In the genomic region with DNA sequence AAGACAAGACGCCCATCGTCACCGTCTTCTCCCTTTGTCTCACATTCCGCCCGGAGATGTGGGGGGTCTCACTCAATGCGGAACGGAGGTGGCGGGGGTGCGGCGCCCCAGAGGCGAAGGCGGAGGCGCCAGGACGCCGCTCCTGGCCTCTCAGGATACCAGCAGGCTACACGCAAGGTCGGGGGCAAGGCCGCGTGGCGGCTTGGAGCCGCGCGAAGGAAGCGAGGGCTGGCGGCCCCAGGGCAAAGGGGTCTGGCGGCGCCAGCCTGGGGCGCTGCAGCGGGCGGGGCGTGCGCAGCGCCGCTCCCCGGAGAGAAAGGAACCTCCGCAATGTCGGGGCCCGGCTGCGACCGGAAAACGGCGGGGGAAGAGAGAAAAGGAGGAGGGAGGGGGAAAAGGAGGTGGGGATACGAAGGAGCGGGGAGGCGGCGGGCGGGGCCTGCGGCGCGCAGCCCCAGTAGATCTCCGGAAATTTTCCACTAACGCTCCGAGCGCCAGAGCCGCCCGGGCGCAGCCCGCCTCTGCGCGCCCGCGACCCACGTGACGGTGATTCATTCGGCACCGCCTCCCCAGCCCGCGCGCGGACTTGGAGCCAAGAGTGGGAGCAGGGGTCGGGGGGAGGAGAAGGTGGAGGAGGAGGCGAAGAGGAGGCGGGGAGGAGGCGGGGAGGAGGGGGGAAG, we compare ENCODE assay signal across 1 cellular context.
TF ChIP-seq lines count a peak whose summit lies in the region.

No MANE protein-coding gene starts in this region.

TF ChIP-seq in HepG2, 621 proteins besides CTCF, POLR2A, EP300 and RAD21 (continued from another document and continues in another):
- TF ChIP-seq, protein P1, sequence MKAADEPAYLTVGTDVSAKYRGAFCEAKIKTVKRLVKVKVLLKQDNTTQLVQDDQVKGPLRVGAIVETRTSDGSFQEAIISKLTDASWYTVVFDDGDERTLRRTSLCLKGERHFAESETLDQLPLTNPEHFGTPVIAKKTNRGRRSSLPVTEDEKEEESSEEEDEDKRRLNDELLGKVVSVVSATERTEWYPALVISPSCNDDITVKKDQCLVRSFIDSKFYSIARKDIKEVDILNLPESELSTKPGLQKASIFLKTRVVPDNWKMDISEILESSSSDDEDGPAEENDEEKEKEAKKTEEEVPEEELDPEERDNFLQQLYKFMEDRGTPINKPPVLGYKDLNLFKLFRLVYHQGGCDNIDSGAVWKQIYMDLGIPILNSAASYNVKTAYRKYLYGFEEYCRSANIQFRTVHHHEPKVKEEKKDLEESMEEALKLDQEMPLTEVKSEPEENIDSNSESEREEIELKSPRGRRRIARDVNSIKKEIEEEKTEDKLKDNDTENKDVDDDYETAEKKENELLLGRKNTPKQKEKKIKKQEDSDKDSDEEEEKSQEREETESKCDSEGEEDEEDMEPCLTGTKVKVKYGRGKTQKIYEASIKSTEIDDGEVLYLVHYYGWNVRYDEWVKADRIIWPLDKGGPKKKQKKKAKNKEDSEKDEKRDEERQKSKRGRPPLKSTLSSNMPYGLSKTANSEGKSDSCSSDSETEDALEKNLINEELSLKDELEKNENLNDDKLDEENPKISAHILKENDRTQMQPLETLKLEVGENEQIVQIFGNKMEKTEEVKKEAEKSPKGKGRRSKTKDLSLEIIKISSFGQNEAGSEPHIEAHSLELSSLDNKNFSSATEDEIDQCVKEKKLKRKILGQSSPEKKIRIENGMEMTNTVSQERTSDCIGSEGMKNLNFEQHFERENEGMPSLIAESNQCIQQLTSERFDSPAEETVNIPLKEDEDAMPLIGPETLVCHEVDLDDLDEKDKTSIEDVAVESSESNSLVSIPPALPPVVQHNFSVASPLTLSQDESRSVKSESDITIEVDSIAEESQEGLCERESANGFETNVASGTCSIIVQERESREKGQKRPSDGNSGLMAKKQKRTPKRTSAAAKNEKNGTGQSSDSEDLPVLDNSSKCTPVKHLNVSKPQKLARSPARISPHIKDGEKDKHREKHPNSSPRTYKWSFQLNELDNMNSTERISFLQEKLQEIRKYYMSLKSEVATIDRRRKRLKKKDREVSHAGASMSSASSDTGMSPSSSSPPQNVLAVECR (CRISPR knock-in tag; IDR thresholded peaks at IDR 0.05; ENCODE audit: borderline replicate concordance), result peak; percentile 49; the same call in 1 of the 2 replicates
- TF ChIP-seq, protein P2, sequence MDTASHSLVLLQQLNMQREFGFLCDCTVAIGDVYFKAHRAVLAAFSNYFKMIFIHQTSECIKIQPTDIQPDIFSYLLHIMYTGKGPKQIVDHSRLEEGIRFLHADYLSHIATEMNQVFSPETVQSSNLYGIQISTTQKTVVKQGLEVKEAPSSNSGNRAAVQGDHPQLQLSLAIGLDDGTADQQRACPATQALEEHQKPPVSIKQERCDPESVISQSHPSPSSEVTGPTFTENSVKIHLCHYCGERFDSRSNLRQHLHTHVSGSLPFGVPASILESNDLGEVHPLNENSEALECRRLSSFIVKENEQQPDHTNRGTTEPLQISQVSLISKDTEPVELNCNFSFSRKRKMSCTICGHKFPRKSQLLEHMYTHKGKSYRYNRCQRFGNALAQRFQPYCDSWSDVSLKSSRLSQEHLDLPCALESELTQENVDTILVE (CRISPR knock-in tag; IDR thresholded peaks at IDR 0.05), result peak; percentile 19; the same call in 1 of the 2 replicates
- TF ChIP-seq SOX6 (IDR thresholded peaks at IDR 0.05) (no peak), SOX6 (CRISPR knock-in tag; IDR thresholded peaks at IDR 0.05) (peak; percentile 83), ELF4 (CRISPR knock-in tag; IDR thresholded peaks at IDR 0.05; ENCODE audit: borderline replicate concordance) (no peak), ZNF652 (CRISPR knock-in tag; IDR thresholded peaks at IDR 0.05; ENCODE audit: borderline replicate concordance, low read depth) (no peak), KDM5A (IDR thresholded peaks at IDR 0.05; ENCODE audit: borderline replicate concordance, low read length) (no peak; the same call in 1 of the 2 replicates), FOSL1 (CRISPR knock-in tag; IDR thresholded peaks at IDR 0.05; ENCODE audit: borderline replicate concordance) (0 out of 2 replicates have a peak, but pooled peaks have one; percentile 39), KLF12 (CRISPR knock-in tag; IDR thresholded peaks at IDR 0.05; ENCODE audit: borderline replicate concordance) (0 out of 2 replicates have a peak, but pooled peaks have one; percentile 41), NFIB (CRISPR knock-in tag; IDR thresholded peaks at IDR 0.05; ENCODE audit: borderline replicate concordance) (no peak), ZNF660 (CRISPR knock-in tag; IDR thresholded peaks at IDR 0.05; ENCODE audit: borderline replicate concordance, low read depth) (no peak), CAMTA2 (CRISPR knock-in tag; IDR thresholded peaks at IDR 0.05; ENCODE audit: borderline replicate concordance) (0 out of 2 replicates have a peak, but pooled peaks have one; percentile 45), SMAD3 (CRISPR knock-in tag; IDR thresholded peaks at IDR 0.05) (no peak), ATF1 (CRISPR knock-in tag; IDR thresholded peaks at IDR 0.05) (no peak), SYNCRIP (IDR thresholded peaks at IDR 0.05; ENCODE audit: insufficient read depth, low read depth, low read length) (no peak), ZNF761 (CRISPR knock-in tag; conservative IDR thresholded peaks at IDR 0.05) (no peak), SOX5 (CRISPR knock-in tag; IDR thresholded peaks at IDR 0.05; ENCODE audit: borderline replicate concordance) (peak; percentile 59; the same call in 1 of the 2 replicates), JUND (CRISPR knock-in tag; IDR thresholded peaks at IDR 0.05) (peak; percentile 73), ZNF746 (CRISPR knock-in tag; IDR thresholded peaks at IDR 0.05) (peak; percentile 70; the same call in 1 of the 2 replicates), YY1 (IDR thresholded peaks at IDR 0.05; ENCODE audit: insufficient read depth, insufficient replicate concordance, low read depth, low read length) (peak; percentile 72), SNAI1 (CRISPR knock-in tag; IDR thresholded peaks at IDR 0.05; ENCODE audit: borderline replicate concordance) (no peak), IRX3 (CRISPR knock-in tag; IDR thresholded peaks at IDR 0.05; ENCODE audit: borderline replicate concordance, low read depth) (no peak), KLF13 (CRISPR knock-in tag; IDR thresholded peaks at IDR 0.05) (no peak), ZNF256 (CRISPR knock-in tag; conservative IDR thresholded peaks at IDR 0.05) (no peak), MAF1 (CRISPR knock-in tag; IDR thresholded peaks at IDR 0.05; ENCODE audit: borderline replicate concordance) (no peak), KDM1A (CRISPR knock-in tag; IDR thresholded peaks at IDR 0.05) (peak; percentile 23; the same call in 1 of the 2 replicates), WIZ (CRISPR knock-in tag; IDR thresholded peaks at IDR 0.05) (no peak), ZFP62 (CRISPR knock-in tag; IDR thresholded peaks at IDR 0.05) (no peak), SIN3A (IDR thresholded peaks at IDR 0.05; ENCODE audit: borderline replicate concordance, low read depth, low read length) (no peak), NCOA5 (CRISPR knock-in tag; IDR thresholded peaks at IDR 0.05) (no peak)
- TF ChIP-seq, protein P3, sequence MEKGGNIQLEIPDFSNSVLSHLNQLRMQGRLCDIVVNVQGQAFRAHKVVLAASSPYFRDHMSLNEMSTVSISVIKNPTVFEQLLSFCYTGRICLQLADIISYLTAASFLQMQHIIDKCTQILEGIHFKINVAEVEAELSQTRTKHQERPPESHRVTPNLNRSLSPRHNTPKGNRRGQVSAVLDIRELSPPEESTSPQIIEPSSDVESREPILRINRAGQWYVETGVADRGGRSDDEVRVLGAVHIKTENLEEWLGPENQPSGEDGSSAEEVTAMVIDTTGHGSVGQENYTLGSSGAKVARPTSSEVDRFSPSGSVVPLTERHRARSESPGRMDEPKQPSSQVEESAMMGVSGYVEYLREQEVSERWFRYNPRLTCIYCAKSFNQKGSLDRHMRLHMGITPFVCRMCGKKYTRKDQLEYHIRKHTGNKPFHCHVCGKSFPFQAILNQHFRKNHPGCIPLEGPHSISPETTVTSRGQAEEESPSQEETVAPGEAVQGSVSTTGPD (CRISPR knock-in tag; IDR thresholded peaks at IDR 0.05), result no peak
- TF ChIP-seq, protein P4, sequence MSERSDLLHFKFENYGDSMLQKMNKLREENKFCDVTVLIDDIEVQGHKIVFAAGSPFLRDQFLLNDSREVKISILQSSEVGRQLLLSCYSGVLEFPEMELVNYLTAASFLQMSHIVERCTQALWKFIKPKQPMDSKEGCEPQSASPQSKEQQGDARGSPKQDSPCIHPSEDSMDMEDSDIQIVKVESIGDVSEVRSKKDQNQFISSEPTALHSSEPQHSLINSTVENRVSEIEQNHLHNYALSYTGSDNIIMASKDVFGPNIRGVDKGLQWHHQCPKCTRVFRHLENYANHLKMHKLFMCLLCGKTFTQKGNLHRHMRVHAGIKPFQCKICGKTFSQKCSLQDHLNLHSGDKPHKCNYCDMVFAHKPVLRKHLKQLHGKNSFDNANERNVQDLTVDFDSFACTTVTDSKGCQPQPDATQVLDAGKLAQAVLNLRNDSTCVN (CRISPR knock-in tag; IDR thresholded peaks at IDR 0.05; ENCODE audit: borderline replicate concordance), result no peak; the same call in 1 of the 2 replicates
- TF ChIP-seq, protein P5, sequence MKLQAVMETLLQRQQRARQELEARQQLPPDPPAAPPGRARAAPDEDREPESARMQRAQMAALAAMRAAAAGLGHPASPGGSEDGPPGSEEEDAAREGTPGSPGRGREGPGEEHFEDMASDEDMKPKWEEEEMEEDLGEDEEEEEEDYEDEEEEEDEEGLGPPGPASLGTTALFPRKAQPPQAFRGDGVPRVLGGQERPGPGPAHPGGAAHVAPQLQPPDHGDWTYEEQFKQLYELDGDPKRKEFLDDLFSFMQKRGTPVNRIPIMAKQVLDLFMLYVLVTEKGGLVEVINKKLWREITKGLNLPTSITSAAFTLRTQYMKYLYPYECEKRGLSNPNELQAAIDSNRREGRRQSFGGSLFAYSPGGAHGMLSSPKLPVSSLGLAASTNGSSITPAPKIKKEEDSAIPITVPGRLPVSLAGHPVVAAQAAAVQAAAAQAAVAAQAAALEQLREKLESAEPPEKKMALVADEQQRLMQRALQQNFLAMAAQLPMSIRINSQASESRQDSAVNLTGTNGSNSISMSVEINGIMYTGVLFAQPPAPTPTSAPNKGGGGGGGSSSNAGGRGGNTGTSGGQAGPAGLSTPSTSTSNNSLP (IDR thresholded peaks at IDR 0.05; ENCODE audit: low read depth, low read length), result no peak
- TF ChIP-seq, protein P6, sequence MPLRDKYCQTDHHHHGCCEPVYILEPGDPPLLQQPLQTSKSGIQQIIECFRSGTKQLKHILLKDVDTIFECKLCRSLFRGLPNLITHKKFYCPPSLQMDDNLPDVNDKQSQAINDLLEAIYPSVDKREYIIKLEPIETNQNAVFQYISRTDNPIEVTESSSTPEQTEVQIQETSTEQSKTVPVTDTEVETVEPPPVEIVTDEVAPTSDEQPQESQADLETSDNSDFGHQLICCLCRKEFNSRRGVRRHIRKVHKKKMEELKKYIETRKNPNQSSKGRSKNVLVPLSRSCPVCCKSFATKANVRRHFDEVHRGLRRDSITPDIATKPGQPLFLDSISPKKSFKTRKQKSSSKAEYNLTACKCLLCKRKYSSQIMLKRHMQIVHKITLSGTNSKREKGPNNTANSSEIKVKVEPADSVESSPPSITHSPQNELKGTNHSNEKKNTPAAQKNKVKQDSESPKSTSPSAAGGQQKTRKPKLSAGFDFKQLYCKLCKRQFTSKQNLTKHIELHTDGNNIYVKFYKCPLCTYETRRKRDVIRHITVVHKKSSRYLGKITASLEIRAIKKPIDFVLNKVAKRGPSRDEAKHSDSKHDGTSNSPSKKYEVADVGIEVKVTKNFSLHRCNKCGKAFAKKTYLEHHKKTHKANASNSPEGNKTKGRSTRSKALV (CRISPR knock-in tag; IDR thresholded peaks at IDR 0.05), result no peak
- TF ChIP-seq, protein P7, sequence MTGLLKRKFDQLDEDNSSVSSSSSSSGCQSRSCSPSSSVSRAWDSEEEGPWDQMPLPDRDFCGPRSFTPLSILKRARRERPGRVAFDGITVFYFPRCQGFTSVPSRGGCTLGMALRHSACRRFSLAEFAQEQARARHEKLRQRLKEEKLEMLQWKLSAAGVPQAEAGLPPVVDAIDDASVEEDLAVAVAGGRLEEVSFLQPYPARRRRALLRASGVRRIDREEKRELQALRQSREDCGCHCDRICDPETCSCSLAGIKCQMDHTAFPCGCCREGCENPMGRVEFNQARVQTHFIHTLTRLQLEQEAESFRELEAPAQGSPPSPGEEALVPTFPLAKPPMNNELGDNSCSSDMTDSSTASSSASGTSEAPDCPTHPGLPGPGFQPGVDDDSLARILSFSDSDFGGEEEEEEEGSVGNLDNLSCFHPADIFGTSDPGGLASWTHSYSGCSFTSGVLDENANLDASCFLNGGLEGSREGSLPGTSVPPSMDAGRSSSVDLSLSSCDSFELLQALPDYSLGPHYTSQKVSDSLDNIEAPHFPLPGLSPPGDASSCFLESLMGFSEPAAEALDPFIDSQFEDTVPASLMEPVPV (CRISPR knock-in tag; IDR thresholded peaks at IDR 0.05), result no peak; the same call in 1 of the 2 replicates
- TF ChIP-seq, protein P8, sequence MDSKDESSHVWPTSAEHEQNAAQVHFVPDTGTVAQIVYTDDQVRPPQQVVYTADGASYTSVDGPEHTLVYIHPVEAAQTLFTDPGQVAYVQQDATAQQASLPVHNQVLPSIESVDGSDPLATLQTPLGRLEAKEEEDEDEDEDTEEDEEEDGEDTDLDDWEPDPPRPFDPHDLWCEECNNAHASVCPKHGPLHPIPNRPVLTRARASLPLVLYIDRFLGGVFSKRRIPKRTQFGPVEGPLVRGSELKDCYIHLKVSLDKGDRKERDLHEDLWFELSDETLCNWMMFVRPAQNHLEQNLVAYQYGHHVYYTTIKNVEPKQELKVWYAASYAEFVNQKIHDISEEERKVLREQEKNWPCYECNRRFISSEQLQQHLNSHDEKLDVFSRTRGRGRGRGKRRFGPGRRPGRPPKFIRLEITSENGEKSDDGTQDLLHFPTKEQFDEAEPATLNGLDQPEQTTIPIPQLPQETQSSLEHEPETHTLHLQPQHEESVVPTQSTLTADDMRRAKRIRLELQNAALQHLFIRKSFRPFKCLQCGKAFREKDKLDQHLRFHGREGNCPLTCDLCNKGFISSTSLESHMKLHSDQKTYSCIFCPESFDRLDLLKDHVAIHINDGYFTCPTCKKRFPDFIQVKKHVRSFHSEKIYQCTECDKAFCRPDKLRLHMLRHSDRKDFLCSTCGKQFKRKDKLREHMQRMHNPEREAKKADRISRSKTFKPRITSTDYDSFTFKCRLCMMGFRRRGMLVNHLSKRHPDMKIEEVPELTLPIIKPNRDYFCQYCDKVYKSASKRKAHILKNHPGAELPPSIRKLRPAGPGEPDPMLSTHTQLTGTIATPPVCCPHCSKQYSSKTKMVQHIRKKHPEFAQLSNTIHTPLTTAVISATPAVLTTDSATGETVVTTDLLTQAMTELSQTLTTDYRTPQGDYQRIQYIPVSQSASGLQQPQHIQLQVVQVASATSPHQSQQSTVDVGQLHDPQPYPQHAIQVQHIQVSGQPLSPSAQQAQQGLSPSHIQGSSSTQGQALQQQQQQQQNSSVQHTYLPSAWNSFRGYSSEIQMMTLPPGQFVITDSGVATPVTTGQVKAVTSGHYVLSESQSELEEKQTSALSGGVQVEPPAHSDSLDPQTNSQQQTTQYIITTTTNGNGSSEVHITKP (CRISPR knock-in tag; IDR thresholded peaks at IDR 0.05; ENCODE audit: low read depth), result no peak; the same call in none of the 2 replicates
- TF ChIP-seq, protein P9, sequence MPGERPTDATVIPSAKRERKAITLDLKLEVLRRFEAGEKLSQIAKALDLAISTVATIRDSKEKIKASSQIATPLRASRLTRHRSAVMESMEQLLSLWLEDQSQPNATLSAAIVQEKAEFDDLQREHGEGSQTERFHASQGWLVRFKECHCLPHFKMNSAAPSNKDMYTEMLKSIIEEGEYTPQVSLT (CRISPR knock-in tag; IDR thresholded peaks at IDR 0.05; ENCODE audit: borderline replicate concordance, low read depth), result no peak
